In the genomic region with DNA sequence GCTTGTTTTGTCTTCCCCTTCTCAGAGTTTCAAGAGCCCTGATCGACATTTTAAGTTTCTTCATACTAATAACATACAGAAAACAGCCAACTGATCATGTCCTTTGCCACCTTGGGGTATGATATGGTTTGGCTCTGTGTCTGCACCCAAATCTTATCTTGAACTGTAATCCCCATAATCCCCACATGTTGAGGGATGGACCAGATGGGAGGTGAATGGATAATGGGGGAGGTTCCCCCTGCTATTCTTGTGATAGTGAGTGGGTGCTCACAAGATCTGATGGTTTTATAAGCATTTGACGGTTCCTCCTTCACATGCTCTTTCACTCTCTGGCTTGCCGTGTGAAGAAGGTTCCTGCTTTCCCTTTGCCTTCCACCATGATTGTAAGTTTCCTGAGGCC, we compare ENCODE assay signal across 1 cellular context.
TF ChIP-seq lines count a peak whose summit lies in the region.

No MANE protein-coding gene starts in this region.

TF ChIP-seq in WTC11, 78 proteins besides CTCF, POLR2A, EP300 and RAD21 (continued from another document):
- TF ChIP-seq, protein P1, sequence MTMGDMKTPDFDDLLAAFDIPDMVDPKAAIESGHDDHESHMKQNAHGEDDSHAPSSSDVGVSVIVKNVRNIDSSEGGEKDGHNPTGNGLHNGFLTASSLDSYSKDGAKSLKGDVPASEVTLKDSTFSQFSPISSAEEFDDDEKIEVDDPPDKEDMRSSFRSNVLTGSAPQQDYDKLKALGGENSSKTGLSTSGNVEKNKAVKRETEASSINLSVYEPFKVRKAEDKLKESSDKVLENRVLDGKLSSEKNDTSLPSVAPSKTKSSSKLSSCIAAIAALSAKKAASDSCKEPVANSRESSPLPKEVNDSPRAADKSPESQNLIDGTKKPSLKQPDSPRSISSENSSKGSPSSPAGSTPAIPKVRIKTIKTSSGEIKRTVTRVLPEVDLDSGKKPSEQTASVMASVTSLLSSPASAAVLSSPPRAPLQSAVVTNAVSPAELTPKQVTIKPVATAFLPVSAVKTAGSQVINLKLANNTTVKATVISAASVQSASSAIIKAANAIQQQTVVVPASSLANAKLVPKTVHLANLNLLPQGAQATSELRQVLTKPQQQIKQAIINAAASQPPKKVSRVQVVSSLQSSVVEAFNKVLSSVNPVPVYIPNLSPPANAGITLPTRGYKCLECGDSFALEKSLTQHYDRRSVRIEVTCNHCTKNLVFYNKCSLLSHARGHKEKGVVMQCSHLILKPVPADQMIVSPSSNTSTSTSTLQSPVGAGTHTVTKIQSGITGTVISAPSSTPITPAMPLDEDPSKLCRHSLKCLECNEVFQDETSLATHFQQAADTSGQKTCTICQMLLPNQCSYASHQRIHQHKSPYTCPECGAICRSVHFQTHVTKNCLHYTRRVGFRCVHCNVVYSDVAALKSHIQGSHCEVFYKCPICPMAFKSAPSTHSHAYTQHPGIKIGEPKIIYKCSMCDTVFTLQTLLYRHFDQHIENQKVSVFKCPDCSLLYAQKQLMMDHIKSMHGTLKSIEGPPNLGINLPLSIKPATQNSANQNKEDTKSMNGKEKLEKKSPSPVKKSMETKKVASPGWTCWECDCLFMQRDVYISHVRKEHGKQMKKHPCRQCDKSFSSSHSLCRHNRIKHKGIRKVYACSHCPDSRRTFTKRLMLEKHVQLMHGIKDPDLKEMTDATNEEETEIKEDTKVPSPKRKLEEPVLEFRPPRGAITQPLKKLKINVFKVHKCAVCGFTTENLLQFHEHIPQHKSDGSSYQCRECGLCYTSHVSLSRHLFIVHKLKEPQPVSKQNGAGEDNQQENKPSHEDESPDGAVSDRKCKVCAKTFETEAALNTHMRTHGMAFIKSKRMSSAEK (CRISPR knock-in tag; IDR thresholded peaks at IDR 0.05; ENCODE audit: borderline replicate concordance), result no peak
- TF ChIP-seq CREB1 (CRISPR knock-in tag; IDR thresholded peaks at IDR 0.05) (no peak), ZNF219 (CRISPR knock-in tag; IDR thresholded peaks at IDR 0.05; ENCODE audit: borderline replicate concordance) (no peak), ZNF396 (CRISPR knock-in tag; IDR thresholded peaks at IDR 0.05; ENCODE audit: borderline replicate concordance) (no peak), ESRRA (CRISPR knock-in tag; IDR thresholded peaks at IDR 0.05; ENCODE audit: borderline replicate concordance) (no peak)
